In the genomic region with DNA sequence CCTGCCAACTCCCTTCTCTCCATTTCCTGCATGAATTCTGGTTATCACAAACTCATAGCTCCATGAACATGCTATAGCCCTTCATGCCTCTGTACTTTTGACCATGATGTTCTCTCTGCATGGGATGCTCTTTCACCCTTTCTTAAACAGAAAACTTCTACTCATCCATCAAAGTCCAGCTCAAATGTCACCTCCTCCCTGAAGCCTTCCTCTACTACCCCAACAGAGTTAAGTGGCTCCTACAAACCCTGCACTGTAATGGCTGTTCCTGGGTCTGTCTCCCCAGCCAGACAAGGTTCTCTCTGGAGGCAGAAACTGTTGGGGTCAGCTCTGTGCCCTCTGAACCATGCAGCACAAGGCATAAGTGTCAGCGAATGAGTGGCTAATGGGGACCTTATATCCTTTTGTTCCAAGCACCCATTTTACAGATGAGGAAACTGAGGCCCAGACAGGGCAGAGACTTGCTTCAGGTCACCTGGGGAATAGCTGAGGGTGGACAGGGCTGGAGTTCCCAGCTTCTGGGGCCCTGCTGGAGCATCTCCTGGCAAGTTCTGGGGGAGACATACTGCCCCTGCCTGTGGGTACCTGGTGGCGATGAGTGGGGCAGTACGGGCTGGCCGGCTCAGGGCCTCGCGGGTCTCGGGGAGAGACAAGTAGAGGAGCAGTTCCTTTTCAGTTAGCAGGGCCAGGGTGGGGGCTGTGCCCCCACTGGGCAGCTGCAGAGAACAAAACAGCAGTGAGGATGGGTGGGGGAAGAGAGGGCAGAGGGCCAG, we compare ENCODE assay signal across 17 cellular contexts.
"Had no signal": no experiment of that assay in that cellular context is flagged by ENCODE, and none has a peak within 500 bp of the region (broad histone marks: within the 10 kb centered on the region; RNA-seq: fewer than 3 reads in every experiment).

No MANE protein-coding gene starts in this region.

- H3K4me3 ChIP-seq: heart left ventricle, tibial nerve, uterus had no signal

- H3K4me1 ChIP-seq: uterus had no signal

- H3K27me3 Mint-ChIP-seq: activated CD4-positive, alpha-beta memory T cell treated with anti-CD3 and anti-CD28 coated beads for 36 hours; activated CD8-positive, alpha-beta memory T cell treated with anti-CD3 and anti-CD28 coated beads, Interleukin-2, amount 10 ng/mL, durations not matched to agents 7 days and 5 days; brain; naive thymus-derived CD8-positive, alpha-beta T cell had no signal

- H3K27ac Mint-ChIP-seq: activated CD4-positive, alpha-beta memory T cell treated with anti-CD3 and anti-CD28 coated beads for 36 hours; activated CD8-positive, alpha-beta memory T cell treated with anti-CD3 and anti-CD28 coated beads, Interleukin-2, amount 10 ng/mL, durations not matched to agents 7 days and 5 days; activated T-helper 2 cell treated with anti-CD3 and anti-CD28 coated beads, Interferon-gamma antibody, Interleukin-2, Interleukin-4, amounts not matched to agents 10 μg/mL and 5 μg/mL and 100 μg/mL, durations not matched to agents 14 hours and 24 hours and 36 hours; T-helper 2 cell treated with Interferon-gamma antibody and Interleukin-4, amounts not matched to agents 5 μg/mL and 100 μg/mL, for 36 hours had no signal

- H3K9me3 Mint-ChIP-seq: activated CD4-positive, alpha-beta memory T cell treated with anti-CD3 and anti-CD28 coated beads for 36 hours; activated T-helper 2 cell treated with anti-CD3 and anti-CD28 coated beads, Interferon-gamma antibody, Interleukin-2, Interleukin-4, amounts not matched to agents 10 μg/mL and 5 μg/mL and 100 μg/mL, durations not matched to agents 14 hours and 24 hours and 36 hours; brain; naive thymus-derived CD8-positive, alpha-beta T cell; T-helper 2 cell treated with Interferon-gamma antibody and Interleukin-4, amounts not matched to agents 5 μg/mL and 100 μg/mL, for 36 hours had no signal

- ATAC-seq: activated CD8-positive, alpha-beta memory T cell treated with anti-CD3 and anti-CD28 coated beads, Interleukin-2, amount 10 ng/mL, durations not matched to agents 7 days and 5 days; heart left ventricle; naive thymus-derived CD8-positive, alpha-beta T cell; stimulated activated naive CD8-positive, alpha-beta T cell treated with anti-CD3 and anti-CD28 coated beads, Interleukin-15, Interleukin-2, amounts not matched to agents 100 U/mL and 50 U/mL, for 24 hours had no signal

- H3K9me3 ChIP-seq: tibial nerve, uterus had no signal

- H3K27me3 ChIP-seq: heart left ventricle, tibial nerve, uterus had no signal

- H3K36me3 ChIP-seq: uterus had no signal

- H3K4me3 Mint-ChIP-seq: activated CD4-positive, alpha-beta memory T cell treated with anti-CD3 and anti-CD28 coated beads for 36 hours; activated CD8-positive, alpha-beta memory T cell treated with anti-CD3 and anti-CD28 coated beads, Interleukin-2, amount 10 ng/mL, durations not matched to agents 7 days and 5 days; naive thymus-derived CD8-positive, alpha-beta T cell; T-helper 2 cell treated with Interferon-gamma antibody and Interleukin-4, amounts not matched to agents 5 μg/mL and 100 μg/mL, for 36 hours had no signal

- H3K27ac ChIP-seq: heart left ventricle, tibial nerve, uterus had no signal

- H3K4me1 Mint-ChIP-seq: brain had no signal

- DNase-seq: activated CD4-positive, alpha-beta memory T cell treated with anti-CD3 and anti-CD28 coated beads for 36 hours; activated CD4-positive, alpha-beta T cell treated with anti-CD3 and anti-CD28 coated beads for 4 hours; activated CD8-positive, alpha-beta memory T cell treated with anti-CD3 and anti-CD28 coated beads, Interleukin-2, amount 10 ng/mL, durations not matched to agents 7 days and 5 days; activated naive CD4-positive, alpha-beta T cell treated with Interleukin-2 at 50 U/mL for 16 hours; cortex of kidney; effector CD4-positive, alpha-beta T cell; heart left ventricle; kidney glomerular epithelial cell; mesenchymal stem cell; naive thymus-derived CD8-positive, alpha-beta T cell; retina; stimulated activated naive CD8-positive, alpha-beta T cell treated with anti-CD3 and anti-CD28 coated beads, Interleukin-15, Interleukin-2, amounts not matched to agents 100 U/mL and 50 U/mL, for 24 hours; uterus had no signal
